In the genomic region with DNA sequence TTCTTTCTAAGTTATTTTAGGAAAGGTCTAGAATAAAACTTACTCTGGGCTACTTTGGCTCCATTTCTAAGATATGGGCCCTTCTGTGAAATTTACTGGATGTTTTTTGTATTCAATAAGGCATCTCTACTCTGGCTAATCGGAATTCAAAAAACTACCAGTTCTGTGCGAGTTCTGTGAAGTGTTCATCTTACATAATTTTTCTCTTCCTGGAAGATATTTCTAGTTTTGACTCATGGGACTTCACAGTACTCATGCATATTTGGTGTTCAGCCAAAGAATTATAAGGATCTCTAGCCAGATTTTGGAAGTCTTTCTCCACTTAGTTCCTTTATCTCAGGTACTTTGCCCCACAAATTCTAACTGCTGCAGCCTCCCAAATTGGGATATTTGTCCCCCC, we compare ENCODE assay signal across 9 cellular contexts. TPM values are rescaled to one million over a fixed set of nuclear protein-coding genes. Genes with fewer than 3 reads are reported as not detected.
DNase-seq lines count a peak whose midpoint lies in the region; ATAC-seq and TF ChIP-seq lines count a peak whose summit lies in the region.
"Had no signal": no experiment of that assay in that cellular context is flagged by ENCODE, and none has a peak within 500 bp of the region (broad histone marks: within the 10 kb centered on the region; RNA-seq: fewer than 3 reads in every experiment).

No MANE protein-coding gene starts in this region.

- peak overlapping the region; percentile 74 to 75 for H3K27ac ChIP-seq in ascending aorta
- peak overlapping the region; percentile 84 for H3K27ac ChIP-seq in muscle layer of duodenum (ENCODE audit: low read length)
- H3K27ac ChIP-seq: HL-60 had no signal

- H3K36me3 ChIP-seq in ascending aorta (no peaks in the 10 kb centered on the region), muscle layer of duodenum (ENCODE audit: control insufficient read depth in 1 of 2, insufficient read depth in 2 of 2, low read length in 2 of 2) (no peaks in the 10 kb centered on the region)

- intact Hi-C loops in ascending aorta (cut with DNase I) = loop anchor here (1.0 to 10.0 kb wide), 2 partner anchors 18 to 148 kb away; no protein-coding TSS in a partner anchor

- H3K4me3 ChIP-seq in ascending aorta (peak overlapping the region in 1 of 2 donors; percentile 29), muscle layer of duodenum (ENCODE audit: low read depth in 1 of 2, low read length in 2 of 2) (peak overlapping the region in 1 of 2 donors; percentile 9)

- ATAC-seq in GM21786 (IDR thresholded peaks at IDR 0.05; ENCODE audit: unreplicated experiment) = peak; percentile 41
- ATAC-seq in HG03097 (IDR thresholded peaks at IDR 0.05; ENCODE audit: low FRiP score, unreplicated experiment) = no peak

- no peaks in the 10 kb centered on the region for H3K9me3 ChIP-seq in ascending aorta
- H3K9me3 ChIP-seq in muscle layer of duodenum (ENCODE audit: control insufficient read depth in 1 of 2, low read length in 2 of 2) = no peaks in the 10 kb centered on the region

- H3K27me3 ChIP-seq in ascending aorta (no peaks in the 10 kb centered on the region), muscle layer of duodenum (ENCODE audit: low read depth, low read length) (no peaks in the 10 kb centered on the region)

- DNase-seq in AG20443 (ENCODE audit: low spot score) (peak; percentile 76), ascending aorta (ENCODE audit: low spot score in 2 of 2) (no peak), SK-N-DZ (ENCODE audit: low spot score) (no peak), Ammon's horn (ENCODE audit: low spot score) (no peak), SKM-1 treated with dmso at 0.1 percent for 144 hours (lab: John Stamatoyannopoulos, UW; ENCODE audit: unreplicated experiment) (no peak)

- no peak for TF ChIP-seq CTCF in ascending aorta (IDR thresholded peaks at IDR 0.05)

- H3K4me1 ChIP-seq in ascending aorta (peaks cover 5 to 54% of the 10 kb centered on the region in 2 donors), muscle layer of duodenum (ENCODE audit: control insufficient read depth in 1 of 2, insufficient read depth in 2 of 2, low read length in 2 of 2) (peaks cover 4 to 28% of the 10 kb centered on the region in 2 donors)

RNA-seq across cellular contexts. Expression of gene MBNL1, which starts 46.4 kb away (rescaled TPM):
- total RNA-seq in ascending aorta = 350 TPM
- polyA plus RNA-seq in SK-N-DZ (2014; cell fraction: cytosol; rRNA removed) = 11.7 and 12.0 TPM in 2 replicates
- 20.1 TPM in 2 replicates for polyA plus RNA-seq in SK-N-DZ (2014; cell fraction: nucleus; rRNA removed)
